Comparison of ENCODE assay signal across 28 cellular contexts in the genomic region with DNA sequence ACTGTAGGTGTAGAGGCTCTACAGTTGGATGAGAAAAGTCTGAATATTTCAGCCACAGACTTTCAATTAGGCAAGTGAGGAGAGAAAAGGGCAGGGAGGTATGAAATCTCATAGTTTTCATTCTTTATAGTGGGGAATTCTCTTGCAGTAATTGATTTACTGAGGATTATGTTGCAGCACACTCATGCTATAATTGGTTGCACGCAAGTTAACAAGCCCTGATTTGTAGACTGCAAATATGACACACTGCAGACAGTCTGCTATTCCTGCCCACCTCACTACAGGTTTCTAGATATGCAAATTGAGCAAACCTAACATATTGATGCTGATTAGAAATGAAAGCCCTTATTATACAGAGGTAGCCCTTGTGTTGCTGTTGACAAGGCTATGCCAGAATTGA.
"Had no signal": no experiment of that assay in that cellular context is flagged by ENCODE, and none has a peak within 500 bp of the region (broad histone marks: within the 10 kb centered on the region; RNA-seq: fewer than 3 reads in every experiment).

No MANE protein-coding gene starts in this region.

- H3K4me2 ChIP-seq: smooth muscle cell had no signal

- H3K27ac ChIP-seq: body of pancreas, neutrophil, sigmoid colon, stomach, thyroid gland, upper lobe of left lung, vagina had no signal

- H3K36me3 ChIP-seq: neutrophil, sigmoid colon, stomach, thyroid gland, upper lobe of left lung, vagina had no signal

- H3K4me3 ChIP-seq: body of pancreas, sigmoid colon, smooth muscle cell, stomach, thyroid gland, upper lobe of left lung, vagina had no signal

- H3K27me3 Mint-ChIP-seq: activated B cell treated with CpG ODN at 0.5 μM for 24 hours; stimulated activated naive B cell treated with anti-CD40 and anti-IgM and Interleukin-4, amounts not matched to agents 10 μg/mL and 1 μg/mL and 100 μg/mL, for 72 hours had no signal

- H3K4me1 ChIP-seq: body of pancreas, stomach had no signal

- H3K36me3 Mint-ChIP-seq: activated CD8-positive, alpha-beta memory T cell treated with anti-CD3 and anti-CD28 coated beads, Interleukin-2, amount 10 ng/mL, durations not matched to agents 7 days and 5 days; activated naive CD4-positive, alpha-beta T cell treated with anti-CD3 and anti-CD28 coated beads, Interleukin-2, amount 50 U/mL, for 72 hours; naive B cell; stimulated activated naive B cell treated with anti-CD40 and anti-IgM and Interleukin-4, amounts not matched to agents 10 μg/mL and 1 μg/mL and 100 μg/mL, for 72 hours had no signal

- H3K9me3 ChIP-seq: body of pancreas, neutrophil, sigmoid colon, stomach, thyroid gland, upper lobe of left lung, vagina had no signal

- H3K27ac Mint-ChIP-seq: activated B cell treated with CpG ODN at 0.5 μM for 24 hours; activated CD8-positive, alpha-beta memory T cell treated with anti-CD3 and anti-CD28 coated beads, Interleukin-2, amount 10 ng/mL, durations not matched to agents 7 days and 5 days; activated CD8-positive, alpha-beta T cell treated with anti-CD3 and anti-CD28 coated beads, Interleukin-2, amount 10 ng/mL, durations not matched to agents 7 days and 5 days; activated naive CD4-positive, alpha-beta T cell treated with anti-CD3 and anti-CD28 coated beads, Interleukin-2, amount 50 U/mL, for 72 hours; activated T-helper 2 cell treated with anti-CD3 and anti-CD28 coated beads, Interferon-gamma antibody, Interleukin-2, Interleukin-4, amounts not matched to agents 10 μg/mL and 5 μg/mL and 100 μg/mL, durations not matched to agents 14 hours and 24 hours and 36 hours; effector memory CD8-positive, alpha-beta T cell; naive B cell; nephron progenitor cell; stimulated activated naive B cell treated with anti-CD40 and anti-IgM and Interleukin-4, amounts not matched to agents 10 μg/mL and 1 μg/mL and 100 μg/mL, for 72 hours had no signal

- H3K4me1 Mint-ChIP-seq: activated B cell treated with CpG ODN at 0.5 μM for 24 hours; activated CD8-positive, alpha-beta memory T cell treated with anti-CD3 and anti-CD28 coated beads, Interleukin-2, amount 10 ng/mL, durations not matched to agents 7 days and 5 days; naive B cell; stimulated activated naive B cell treated with anti-CD40 and anti-IgM and Interleukin-4, amounts not matched to agents 10 μg/mL and 1 μg/mL and 100 μg/mL, for 72 hours had no signal

- H3K9me3 Mint-ChIP-seq: activated B cell treated with CpG ODN at 0.5 μM for 24 hours; activated naive CD4-positive, alpha-beta T cell treated with anti-CD3 and anti-CD28 coated beads, Interleukin-2, amount 50 U/mL, for 72 hours; activated T-helper 2 cell treated with anti-CD3 and anti-CD28 coated beads, Interferon-gamma antibody, Interleukin-2, Interleukin-4, amounts not matched to agents 10 μg/mL and 5 μg/mL and 100 μg/mL, durations not matched to agents 14 hours and 24 hours and 36 hours; effector memory CD8-positive, alpha-beta T cell; nephron progenitor cell; stimulated activated naive B cell treated with anti-CD40 and anti-IgM and Interleukin-4, amounts not matched to agents 10 μg/mL and 1 μg/mL and 100 μg/mL, for 72 hours had no signal

- DNase-seq: activated B cell treated with CpG ODN at 0.5 μM for 24 hours; activated CD4-positive, alpha-beta T cell treated with anti-CD3 and anti-CD28 coated beads, Interleukin-2, amount 50 U/mL, for 1 hour; activated CD8-positive, alpha-beta memory T cell treated with anti-CD3 and anti-CD28 coated beads, Interleukin-2, amount 10 ng/mL, durations not matched to agents 7 days and 5 days; activated CD8-positive, alpha-beta T cell treated with anti-CD3 and anti-CD28 coated beads, Interleukin-2, amount 10 ng/mL, durations not matched to agents 7 days and 5 days; activated naive CD4-positive, alpha-beta T cell; activated T-cell treated with anti-CD3 and anti-CD28 coated beads, Interleukin-2, amount 50 U/mL, for 48 hours; anterior cingulate cortex; body of pancreas; cortex of kidney; effector memory CD8-positive, alpha-beta T cell; foreskin fibroblast; head of caudate nucleus; hippocampal formation; left cardiac atrium; mammary epithelial cell; naive B cell; nephron progenitor cell; sigmoid colon; stimulated activated CD4-positive, alpha-beta T cell treated with anti-CD3 and anti-CD28 coated beads, Interleukin-1b, Interleukin-23, amount 100 ng/mL, for 48 hours; stimulated activated naive B cell treated with anti-CD40 and anti-IgM and Interleukin-4, amounts not matched to agents 10 μg/mL and 1 μg/mL and 100 μg/mL, for 72 hours; stomach; thyroid gland; upper lobe of left lung had no signal

- H3K4me3 Mint-ChIP-seq: activated B cell treated with CpG ODN at 0.5 μM for 24 hours; activated CD8-positive, alpha-beta memory T cell treated with anti-CD3 and anti-CD28 coated beads, Interleukin-2, amount 10 ng/mL, durations not matched to agents 7 days and 5 days; activated CD8-positive, alpha-beta T cell treated with anti-CD3 and anti-CD28 coated beads, Interleukin-2, amount 10 ng/mL, durations not matched to agents 7 days and 5 days; effector memory CD8-positive, alpha-beta T cell; naive B cell; nephron progenitor cell; stimulated activated naive B cell treated with anti-CD40 and anti-IgM and Interleukin-4, amounts not matched to agents 10 μg/mL and 1 μg/mL and 100 μg/mL, for 72 hours had no signal

- H3K27me3 ChIP-seq: body of pancreas, neutrophil, sigmoid colon, stomach, thyroid gland, upper lobe of left lung, vagina had no signal
